Comparison of ENCODE assay signal across 1 cellular context in genomic region chr2:42139141-42139540, GRCh38.
TF ChIP-seq lines count a peak whose summit lies in the region.

No MANE protein-coding gene starts in this region.

TF ChIP-seq in SK-N-SH, 30 proteins besides CTCF, POLR2A, EP300 and RAD21:
- TF ChIP-seq RXRA (IDR thresholded peaks at IDR 0.05; ENCODE audit: borderline replicate concordance, low read depth) = no peak
- TF ChIP-seq TEAD4 (IDR thresholded peaks at IDR 0.05; ENCODE audit: borderline replicate concordance, insufficient read depth) = no peak
- TF ChIP-seq USF2 (IDR thresholded peaks at IDR 0.05; ENCODE audit: borderline replicate concordance, low read depth, low read length) = no peak
- TF ChIP-seq FOXJ3 (CRISPR knock-in tag; IDR thresholded peaks at IDR 0.05) = no peak
TF ChIP-seq in SK-N-SH: peak in this region for 0.
